ENCODE assay signal across 13 cellular contexts in genomic region chr2:172640389-172640788, GRCh38.
DNase-seq lines count a peak whose midpoint lies in the region.
"Had no signal": no experiment of that assay in that cellular context is flagged by ENCODE, and none has a peak within 500 bp of the region (broad histone marks: within the 10 kb centered on the region; RNA-seq: fewer than 3 reads in every experiment).

No MANE protein-coding gene starts in this region.

- DNase-seq in DMS53 (lab: John Stamatoyannopoulos, UW) (peak; percentile 83), LHCN-M2 (ENCODE audit: low read depth) (peak; percentile 67), OCI-M1 (lab: John Stamatoyannopoulos, UW) (peak; percentile 14), iris pigment epithelial cell (ENCODE audit: low read depth) (peak; percentile 41), NCI-H128 (lab: John Stamatoyannopoulos, UW; ENCODE audit: unreplicated experiment) (no peak), Kasumi-1 (lab: John Stamatoyannopoulos, UW) (no peak), occipital lobe (lab: John Stamatoyannopoulos, UW) (no peak)
- DNase-seq: activated naive CD4-positive, alpha-beta T cell; cortex of kidney; KG1; NCI-H1694 treated with DMSO at 0.1 percent for 48 hours; sigmoid colon; stimulated activated CD4-positive, alpha-beta T cell treated with anti-CD3 and anti-CD28 coated beads, Interleukin-2, amount 100 ng/mL, for 24 hours had no signal

Comparison
In these comparisons a context has a peak if more than half of its experiments do, and no peak if none do; other contexts are left out.
1. DNase-seq: peak in DMS53 (single experiment), LHCN-M2 (single experiment), OCI-M1 (single experiment) and iris pigment epithelial cell (single experiment); none in NCI-H128 (single experiment), Kasumi-1 (0 of 2) and occipital lobe (single experiment).